In the genomic region with DNA sequence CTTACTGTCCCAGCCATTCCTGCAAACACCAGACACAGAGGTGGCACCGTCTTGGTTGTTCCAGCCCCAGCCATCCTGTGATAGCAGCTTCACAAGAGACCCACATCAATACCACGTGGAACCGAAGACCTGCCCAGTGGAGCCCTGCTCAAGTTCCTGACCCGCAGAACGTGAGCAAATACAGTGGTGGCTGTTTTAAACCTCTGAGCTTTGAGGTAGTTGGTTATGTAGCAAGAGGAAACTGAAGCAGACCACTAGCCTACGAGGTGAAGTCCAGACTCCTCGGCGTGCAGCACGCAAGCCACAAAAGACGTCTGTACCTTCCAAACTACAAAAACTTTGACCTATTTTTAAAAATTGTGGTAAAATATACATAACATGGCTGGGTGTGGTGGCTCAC, we compare ENCODE assay signal across 16 cellular contexts.
DNase-seq lines count a peak whose midpoint lies in the region; ATAC-seq and TF ChIP-seq lines count a peak whose summit lies in the region.
"Had no signal": no experiment of that assay in that cellular context is flagged by ENCODE, and none has a peak within 500 bp of the region (broad histone marks: within the 10 kb centered on the region; RNA-seq: fewer than 3 reads in every experiment).

No MANE protein-coding gene starts in this region.

- TF ChIP-seq CTCF in dorsolateral prefrontal cortex (IDR thresholded peaks at IDR 0.05 in 54 of 56, conservative IDR thresholded peaks at IDR 0.05 in 2 of 56; ENCODE audit: low read depth in 1 of 56, partially characterized antibody in 56 of 56) (no peak), adrenal gland (IDR thresholded peaks at IDR 0.05) (no peak)

- ATAC-seq in T-helper 17 cell (peak; percentile 93), HG03039 (IDR thresholded peaks at IDR 0.05; ENCODE audit: unreplicated experiment) (no peak)
- peak; percentile 23 to 77 for ATAC-seq in stimulated activated naive B cell treated with anti-CD40 and anti-IgM and Interleukin-4, amounts not matched to agents 10 μg/mL and 1 μg/mL and 100 μg/mL, for 72 hours (replicated peaks)
- ATAC-seq: sciatic nerve had no signal

- DNase-seq in activated CD8-positive, alpha-beta memory T cell treated with anti-CD3 and anti-CD28 coated beads for 4 hours (ENCODE audit: low read depth in 2 of 2) = peak; percentile 4 to 11
- no peak for DNase-seq in activated CD8-positive, alpha-beta memory T cell treated with anti-CD3 and anti-CD28 coated beads, Interleukin-2, amount 50 U/mL, for 48 hours
- no peak for DNase-seq in T-helper 17 cell
- peak; percentile 45 for DNase-seq in central memory CD4-positive, alpha-beta T cell
- DNase-seq in stimulated activated naive B cell treated with anti-CD40 and anti-IgM and Interleukin-4, amounts not matched to agents 10 μg/mL and 1 μg/mL and 100 μg/mL, for 72 hours = no peak
- DNase-seq in dorsolateral prefrontal cortex = no peak
- no peak for DNase-seq in adrenal gland
- DNase-seq: dermis blood vessel endothelial cell, DMS53, foreskin fibroblast, NCI-H2227 treated with DMSO at 0.1 percent for 48 hours, upper lobe of left lung had no signal

- TF ChIP-seq POLR2A in adrenal gland (IDR thresholded peaks at IDR 0.05) = no peak

- H3K27me3 ChIP-seq in dorsolateral prefrontal cortex = peaks cover 0 to 10% (median 0%) of the 10 kb centered on the region in 45 donors
- no peaks in the 10 kb centered on the region for H3K27me3 ChIP-seq in adrenal gland
- H3K27me3 ChIP-seq: upper lobe of left lung had no signal

- H3K27ac Mint-ChIP-seq in T-helper 17 cell = peak overlapping the region; percentile 37
- no peak overlapping the region for H3K27ac Mint-ChIP-seq in stimulated activated naive B cell treated with anti-CD40 and anti-IgM and Interleukin-4, amounts not matched to agents 10 μg/mL and 1 μg/mL and 100 μg/mL, for 72 hours
- H3K27ac Mint-ChIP-seq: nephron had no signal

- no peaks in the 10 kb centered on the region for H3K4me1 ChIP-seq in adrenal gland (replicated peaks in 1 of 2)

- H3K4me3 ChIP-seq in dorsolateral prefrontal cortex (no peak overlapping the region), adrenal gland (no peak overlapping the region)
- H3K4me3 ChIP-seq: upper lobe of left lung had no signal

- H3K4me1 Mint-ChIP-seq in T-helper 17 cell = peaks cover 4% of the 10 kb centered on the region
- H3K4me1 Mint-ChIP-seq in stimulated activated naive B cell treated with anti-CD40 and anti-IgM and Interleukin-4, amounts not matched to agents 10 μg/mL and 1 μg/mL and 100 μg/mL, for 72 hours = peaks cover 2 to 15% of the 10 kb centered on the region in 2 donors

- peaks cover 2% of the 10 kb centered on the region for H3K36me3 Mint-ChIP-seq in T-helper 17 cell (ENCODE audit: low read depth)
- no peaks in the 10 kb centered on the region for H3K36me3 Mint-ChIP-seq in stimulated activated naive B cell treated with anti-CD40 and anti-IgM and Interleukin-4, amounts not matched to agents 10 μg/mL and 1 μg/mL and 100 μg/mL, for 72 hours

- H3K27me3 Mint-ChIP-seq in T-helper 17 cell = peaks cover 38% of the 10 kb centered on the region
- H3K27me3 Mint-ChIP-seq in stimulated activated naive B cell treated with anti-CD40 and anti-IgM and Interleukin-4, amounts not matched to agents 10 μg/mL and 1 μg/mL and 100 μg/mL, for 72 hours = peaks cover 34 to 35% of the 10 kb centered on the region in 2 donors

- H3K36me3 ChIP-seq in adrenal gland (replicated peaks in 1 of 2) = no peaks in the 10 kb centered on the region
- H3K36me3 ChIP-seq: upper lobe of left lung had no signal

- H3K27ac ChIP-seq in dorsolateral prefrontal cortex (no peak overlapping the region), adrenal gland (no peak overlapping the region)
- H3K27ac ChIP-seq: RWPE1, upper lobe of left lung had no signal

- H3K9me3 ChIP-seq in T-helper 17 cell (ENCODE audit: control insufficient read depth, low read length, poor library complexity, severe bottlenecking) = no peaks in the 10 kb centered on the region
- H3K9me3 ChIP-seq in adrenal gland (replicated peaks in 1 of 3) = no peaks in the 10 kb centered on the region
- H3K9me3 ChIP-seq: upper lobe of left lung had no signal

- 78 to 89% (median 80%) methylated on average over 9 to 10 of the region's 10 CpGs for WGBS in adrenal gland, 4 donors

- no peaks in the 10 kb centered on the region for H3K9me3 Mint-ChIP-seq in stimulated activated naive B cell treated with anti-CD40 and anti-IgM and Interleukin-4, amounts not matched to agents 10 μg/mL and 1 μg/mL and 100 μg/mL, for 72 hours
- H3K9me3 Mint-ChIP-seq: nephron had no signal

- peak overlapping the region; percentile 41 for H3K4me3 Mint-ChIP-seq in T-helper 17 cell
- H3K4me3 Mint-ChIP-seq in stimulated activated naive B cell treated with anti-CD40 and anti-IgM and Interleukin-4, amounts not matched to agents 10 μg/mL and 1 μg/mL and 100 μg/mL, for 72 hours = no peak overlapping the region
- H3K4me3 Mint-ChIP-seq: nephron had no signal

- intact Hi-C loops in dorsolateral prefrontal cortex (cut with DNase I) (no loop called here), adrenal gland (cut with DNase I) (no loop called here)

Comparison
In these comparisons a context has a peak if more than half of its experiments do, and no peak if none do; other contexts are left out.
1. DNase-seq: peak in activated CD8-positive, alpha-beta memory T cell treated with anti-CD3 and anti-CD28 coated beads for 4 hours (2 of 2) and central memory CD4-positive, alpha-beta T cell (single experiment); none in activated CD8-positive, alpha-beta memory T cell treated with anti-CD3 and anti-CD28 coated beads, Interleukin-2, amount 50 U/mL, for 48 hours (single experiment), T-helper 17 cell (0 of 3), stimulated activated naive B cell treated with anti-CD40 and anti-IgM and Interleukin-4, amounts not matched to agents 10 μg/mL and 1 μg/mL and 100 μg/mL, for 72 hours (single experiment), dorsolateral prefrontal cortex (0 of 10) and adrenal gland (0 of 7).